In the genomic region with DNA sequence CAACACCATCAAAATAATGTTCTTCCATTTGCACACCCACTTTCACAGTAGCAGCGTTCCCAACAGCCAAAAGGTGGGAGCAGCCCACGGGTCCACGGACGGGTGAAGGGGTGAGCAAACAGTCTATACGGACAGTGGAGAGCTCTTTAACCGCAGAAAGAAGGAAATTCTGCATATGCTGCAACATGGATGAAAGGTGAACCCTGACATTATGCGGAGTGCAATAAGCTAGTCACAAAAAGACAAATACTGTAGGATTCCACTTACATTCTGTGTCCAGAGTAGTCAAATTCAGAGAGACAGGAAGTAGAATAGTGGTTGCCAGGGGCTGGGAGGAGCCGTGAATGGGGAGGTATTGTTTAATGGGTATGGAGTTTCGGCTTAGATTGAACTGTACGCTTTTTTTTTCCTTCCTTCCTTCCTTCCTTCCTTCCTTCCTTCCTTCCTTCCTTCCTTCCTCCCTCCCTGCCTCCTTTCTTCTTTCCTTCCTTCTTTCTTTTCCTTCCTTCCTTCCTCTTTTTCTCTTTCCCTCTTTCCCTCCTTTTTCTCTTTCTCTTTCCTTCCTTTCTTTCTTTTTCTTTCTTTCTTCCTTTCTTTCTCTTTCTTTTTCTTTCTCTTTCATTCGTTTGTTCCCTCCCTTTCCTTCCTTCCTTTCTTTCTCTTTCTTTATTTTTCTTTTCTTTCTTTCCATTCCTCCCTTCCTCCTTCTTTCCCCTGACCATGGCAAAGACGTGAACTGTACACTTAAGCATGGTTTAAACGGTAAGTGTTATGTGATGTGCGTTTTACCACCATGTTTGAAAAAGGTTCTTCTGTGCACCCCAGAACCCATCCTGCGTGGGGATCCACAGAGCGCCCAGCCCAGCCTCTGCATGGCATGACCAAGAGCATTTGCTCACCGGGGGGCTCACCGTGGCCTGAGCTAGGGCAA, we compare ENCODE assay signal across 1 cellular context.
TF ChIP-seq lines count a peak whose summit lies in the region.

No MANE protein-coding gene starts in this region.

TF ChIP-seq in K562, 482 proteins besides CTCF, POLR2A, EP300 and RAD21 (continued from another document):
- TF ChIP-seq, protein P1, sequence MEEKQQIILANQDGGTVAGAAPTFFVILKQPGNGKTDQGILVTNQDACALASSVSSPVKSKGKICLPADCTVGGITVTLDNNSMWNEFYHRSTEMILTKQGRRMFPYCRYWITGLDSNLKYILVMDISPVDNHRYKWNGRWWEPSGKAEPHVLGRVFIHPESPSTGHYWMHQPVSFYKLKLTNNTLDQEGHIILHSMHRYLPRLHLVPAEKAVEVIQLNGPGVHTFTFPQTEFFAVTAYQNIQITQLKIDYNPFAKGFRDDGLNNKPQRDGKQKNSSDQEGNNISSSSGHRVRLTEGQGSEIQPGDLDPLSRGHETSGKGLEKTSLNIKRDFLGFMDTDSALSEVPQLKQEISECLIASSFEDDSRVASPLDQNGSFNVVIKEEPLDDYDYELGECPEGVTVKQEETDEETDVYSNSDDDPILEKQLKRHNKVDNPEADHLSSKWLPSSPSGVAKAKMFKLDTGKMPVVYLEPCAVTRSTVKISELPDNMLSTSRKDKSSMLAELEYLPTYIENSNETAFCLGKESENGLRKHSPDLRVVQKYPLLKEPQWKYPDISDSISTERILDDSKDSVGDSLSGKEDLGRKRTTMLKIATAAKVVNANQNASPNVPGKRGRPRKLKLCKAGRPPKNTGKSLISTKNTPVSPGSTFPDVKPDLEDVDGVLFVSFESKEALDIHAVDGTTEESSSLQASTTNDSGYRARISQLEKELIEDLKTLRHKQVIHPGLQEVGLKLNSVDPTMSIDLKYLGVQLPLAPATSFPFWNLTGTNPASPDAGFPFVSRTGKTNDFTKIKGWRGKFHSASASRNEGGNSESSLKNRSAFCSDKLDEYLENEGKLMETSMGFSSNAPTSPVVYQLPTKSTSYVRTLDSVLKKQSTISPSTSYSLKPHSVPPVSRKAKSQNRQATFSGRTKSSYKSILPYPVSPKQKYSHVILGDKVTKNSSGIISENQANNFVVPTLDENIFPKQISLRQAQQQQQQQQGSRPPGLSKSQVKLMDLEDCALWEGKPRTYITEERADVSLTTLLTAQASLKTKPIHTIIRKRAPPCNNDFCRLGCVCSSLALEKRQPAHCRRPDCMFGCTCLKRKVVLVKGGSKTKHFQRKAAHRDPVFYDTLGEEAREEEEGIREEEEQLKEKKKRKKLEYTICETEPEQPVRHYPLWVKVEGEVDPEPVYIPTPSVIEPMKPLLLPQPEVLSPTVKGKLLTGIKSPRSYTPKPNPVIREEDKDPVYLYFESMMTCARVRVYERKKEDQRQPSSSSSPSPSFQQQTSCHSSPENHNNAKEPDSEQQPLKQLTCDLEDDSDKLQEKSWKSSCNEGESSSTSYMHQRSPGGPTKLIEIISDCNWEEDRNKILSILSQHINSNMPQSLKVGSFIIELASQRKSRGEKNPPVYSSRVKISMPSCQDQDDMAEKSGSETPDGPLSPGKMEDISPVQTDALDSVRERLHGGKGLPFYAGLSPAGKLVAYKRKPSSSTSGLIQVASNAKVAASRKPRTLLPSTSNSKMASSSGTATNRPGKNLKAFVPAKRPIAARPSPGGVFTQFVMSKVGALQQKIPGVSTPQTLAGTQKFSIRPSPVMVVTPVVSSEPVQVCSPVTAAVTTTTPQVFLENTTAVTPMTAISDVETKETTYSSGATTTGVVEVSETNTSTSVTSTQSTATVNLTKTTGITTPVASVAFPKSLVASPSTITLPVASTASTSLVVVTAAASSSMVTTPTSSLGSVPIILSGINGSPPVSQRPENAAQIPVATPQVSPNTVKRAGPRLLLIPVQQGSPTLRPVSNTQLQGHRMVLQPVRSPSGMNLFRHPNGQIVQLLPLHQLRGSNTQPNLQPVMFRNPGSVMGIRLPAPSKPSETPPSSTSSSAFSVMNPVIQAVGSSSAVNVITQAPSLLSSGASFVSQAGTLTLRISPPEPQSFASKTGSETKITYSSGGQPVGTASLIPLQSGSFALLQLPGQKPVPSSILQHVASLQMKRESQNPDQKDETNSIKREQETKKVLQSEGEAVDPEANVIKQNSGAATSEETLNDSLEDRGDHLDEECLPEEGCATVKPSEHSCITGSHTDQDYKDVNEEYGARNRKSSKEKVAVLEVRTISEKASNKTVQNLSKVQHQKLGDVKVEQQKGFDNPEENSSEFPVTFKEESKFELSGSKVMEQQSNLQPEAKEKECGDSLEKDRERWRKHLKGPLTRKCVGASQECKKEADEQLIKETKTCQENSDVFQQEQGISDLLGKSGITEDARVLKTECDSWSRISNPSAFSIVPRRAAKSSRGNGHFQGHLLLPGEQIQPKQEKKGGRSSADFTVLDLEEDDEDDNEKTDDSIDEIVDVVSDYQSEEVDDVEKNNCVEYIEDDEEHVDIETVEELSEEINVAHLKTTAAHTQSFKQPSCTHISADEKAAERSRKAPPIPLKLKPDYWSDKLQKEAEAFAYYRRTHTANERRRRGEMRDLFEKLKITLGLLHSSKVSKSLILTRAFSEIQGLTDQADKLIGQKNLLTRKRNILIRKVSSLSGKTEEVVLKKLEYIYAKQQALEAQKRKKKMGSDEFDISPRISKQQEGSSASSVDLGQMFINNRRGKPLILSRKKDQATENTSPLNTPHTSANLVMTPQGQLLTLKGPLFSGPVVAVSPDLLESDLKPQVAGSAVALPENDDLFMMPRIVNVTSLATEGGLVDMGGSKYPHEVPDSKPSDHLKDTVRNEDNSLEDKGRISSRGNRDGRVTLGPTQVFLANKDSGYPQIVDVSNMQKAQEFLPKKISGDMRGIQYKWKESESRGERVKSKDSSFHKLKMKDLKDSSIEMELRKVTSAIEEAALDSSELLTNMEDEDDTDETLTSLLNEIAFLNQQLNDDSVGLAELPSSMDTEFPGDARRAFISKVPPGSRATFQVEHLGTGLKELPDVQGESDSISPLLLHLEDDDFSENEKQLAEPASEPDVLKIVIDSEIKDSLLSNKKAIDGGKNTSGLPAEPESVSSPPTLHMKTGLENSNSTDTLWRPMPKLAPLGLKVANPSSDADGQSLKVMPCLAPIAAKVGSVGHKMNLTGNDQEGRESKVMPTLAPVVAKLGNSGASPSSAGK (IDR thresholded peaks at IDR 0.05), result peak; percentile 15; the same call in 1 of the 2 replicates
- peak; percentile 68; the same call in 1 of the 2 replicates for TF ChIP-seq NFATC3 (IDR thresholded peaks at IDR 0.05)
- TF ChIP-seq MTA1 (IDR thresholded peaks at IDR 0.05; ENCODE audit: borderline replicate concordance), result peak; percentile 89
- no peak for TF ChIP-seq ESRRB (CRISPR knock-in tag; IDR thresholded peaks at IDR 0.05; ENCODE audit: borderline replicate concordance)
- peak; percentile 56; the same call in 1 of the 2 replicates for TF ChIP-seq EHMT2 (IDR thresholded peaks at IDR 0.05)
- peak; percentile 34; the same call in 1 of the 2 replicates for TF ChIP-seq MYBL2 (IDR thresholded peaks at IDR 0.05; ENCODE audit: low read depth)
- TF ChIP-seq MYBL2 (CRISPR knock-in tag; IDR thresholded peaks at IDR 0.05; ENCODE audit: borderline replicate concordance), result no peak
- peak in 1 of 2 experiments; percentile 23; a peak in 1 of 4 replicates for TF ChIP-seq CSDE1 (IDR thresholded peaks at IDR 0.05)
- 0 out of 2 replicates have a peak, but pooled peaks have one; percentile 52 for TF ChIP-seq ZZZ3 (IDR thresholded peaks at IDR 0.05)
- peak; percentile 19; the same call in 1 of the 2 replicates for TF ChIP-seq SPI1 (IDR thresholded peaks at IDR 0.05; ENCODE audit: borderline replicate concordance, low read depth, low read length)
- no peak for TF ChIP-seq CHD1 (IDR thresholded peaks at IDR 0.05; ENCODE audit: low read length)
- TF ChIP-seq FOXM1 (IDR thresholded peaks at IDR 0.05; ENCODE audit: low read depth), result no peak
- no peak for TF ChIP-seq FOXM1 (CRISPR knock-in tag; IDR thresholded peaks at IDR 0.05; ENCODE audit: low read depth)
- TF ChIP-seq ETV6 (IDR thresholded peaks at IDR 0.05; ENCODE audit: borderline replicate concordance in 1 of 2, low read depth in 2 of 2, low read length in 1 of 2), result peak in 1 of 2 experiments; percentile 81; a peak in 2 of 4 replicates
- TF ChIP-seq ETV6 (CRISPR knock-in tag; IDR thresholded peaks at IDR 0.05; ENCODE audit: borderline replicate concordance), result no peak
- TF ChIP-seq, protein P2, sequence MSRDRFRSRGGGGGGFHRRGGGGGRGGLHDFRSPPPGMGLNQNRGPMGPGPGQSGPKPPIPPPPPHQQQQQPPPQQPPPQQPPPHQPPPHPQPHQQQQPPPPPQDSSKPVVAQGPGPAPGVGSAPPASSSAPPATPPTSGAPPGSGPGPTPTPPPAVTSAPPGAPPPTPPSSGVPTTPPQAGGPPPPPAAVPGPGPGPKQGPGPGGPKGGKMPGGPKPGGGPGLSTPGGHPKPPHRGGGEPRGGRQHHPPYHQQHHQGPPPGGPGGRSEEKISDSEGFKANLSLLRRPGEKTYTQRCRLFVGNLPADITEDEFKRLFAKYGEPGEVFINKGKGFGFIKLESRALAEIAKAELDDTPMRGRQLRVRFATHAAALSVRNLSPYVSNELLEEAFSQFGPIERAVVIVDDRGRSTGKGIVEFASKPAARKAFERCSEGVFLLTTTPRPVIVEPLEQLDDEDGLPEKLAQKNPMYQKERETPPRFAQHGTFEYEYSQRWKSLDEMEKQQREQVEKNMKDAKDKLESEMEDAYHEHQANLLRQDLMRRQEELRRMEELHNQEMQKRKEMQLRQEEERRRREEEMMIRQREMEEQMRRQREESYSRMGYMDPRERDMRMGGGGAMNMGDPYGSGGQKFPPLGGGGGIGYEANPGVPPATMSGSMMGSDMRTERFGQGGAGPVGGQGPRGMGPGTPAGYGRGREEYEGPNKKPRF (IDR thresholded peaks at IDR 0.05; ENCODE audit: low read depth, low read length), result no peak
- TF ChIP-seq HDAC6 (IDR thresholded peaks at IDR 0.05; ENCODE audit: low read depth, low read length), result no peak
- no peak for TF ChIP-seq HMGXB4 (CRISPR knock-in tag; IDR thresholded peaks at IDR 0.05)
- TF ChIP-seq CXXC5 (CRISPR knock-in tag; IDR thresholded peaks at IDR 0.05), result 0 out of 2 replicates have a peak, but pooled peaks have one; percentile 2
- no peak for TF ChIP-seq BRD4 (IDR thresholded peaks at IDR 0.05)
- TF ChIP-seq SNIP1 (IDR thresholded peaks at IDR 0.05; ENCODE audit: low read depth), result peak; percentile 54; the same call in 1 of the 2 replicates
- TF ChIP-seq XRCC5 (IDR thresholded peaks at IDR 0.05; ENCODE audit: low read depth, low read length), result no peak
- TF ChIP-seq, protein P3, sequence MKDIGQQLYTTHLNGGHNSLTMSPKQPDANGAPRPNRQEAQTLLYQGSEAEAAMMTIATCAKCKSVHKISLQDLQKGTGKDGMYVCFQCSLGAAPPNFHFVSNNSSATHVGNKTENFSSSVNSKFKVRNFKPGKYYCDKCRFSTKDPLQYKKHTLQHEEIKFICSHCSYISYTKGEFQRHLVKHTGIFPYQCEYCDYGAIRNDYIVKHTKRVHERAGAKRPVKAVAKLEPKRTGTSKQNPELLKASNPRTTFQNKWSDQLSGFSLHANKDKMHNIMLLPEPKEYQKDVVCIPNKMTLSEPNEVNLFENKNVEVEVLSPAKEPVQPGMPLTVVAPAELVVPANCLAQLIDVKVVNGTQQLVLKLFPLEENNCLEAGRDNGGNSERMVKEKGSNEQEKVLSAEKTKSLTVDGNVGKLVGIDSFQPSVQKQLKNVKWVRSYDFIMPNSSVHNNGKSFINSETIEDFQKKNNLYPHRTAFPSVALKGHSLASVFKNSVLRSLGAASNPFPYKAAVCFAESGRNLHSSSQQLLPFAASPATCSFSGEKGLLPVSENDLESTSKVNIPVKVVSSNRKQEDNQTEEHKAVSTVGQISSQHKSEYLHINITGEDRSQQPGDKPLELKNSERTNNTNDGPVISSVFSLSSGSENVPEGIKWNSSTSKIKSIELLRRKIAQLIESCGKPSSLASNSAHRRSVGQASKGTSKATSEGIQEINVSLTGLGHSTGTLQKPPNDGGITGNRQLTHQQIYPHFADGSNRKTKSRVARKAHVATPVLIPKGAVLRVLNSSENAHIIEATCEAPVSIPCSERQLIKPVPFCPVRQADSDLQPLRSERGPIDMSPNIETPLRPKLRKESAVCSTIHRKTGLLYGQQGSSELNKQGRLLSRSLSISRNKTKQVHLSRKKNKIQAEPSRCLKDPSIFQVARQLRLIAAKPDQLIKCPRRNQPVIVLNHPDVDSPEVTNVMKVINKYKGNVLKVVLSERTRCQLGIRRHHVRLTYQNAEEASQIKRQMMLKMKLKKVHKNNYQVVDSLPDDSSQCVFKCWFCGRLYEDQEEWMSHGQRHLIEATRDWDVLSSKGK (CRISPR knock-in tag; IDR thresholded peaks at IDR 0.05), result no peak
- TF ChIP-seq RBM15 (IDR thresholded peaks at IDR 0.05; ENCODE audit: insufficient read depth, low read length), result no peak
- peak; percentile 43 for TF ChIP-seq ARID1B (IDR thresholded peaks at IDR 0.05)
- peak; percentile 57 for TF ChIP-seq MTA2 (IDR thresholded peaks at IDR 0.05; ENCODE audit: low read depth)
- TF ChIP-seq HLTF (IDR thresholded peaks at IDR 0.05), result peak; percentile 82
- TF ChIP-seq ZKSCAN3 (CRISPR knock-in tag; IDR thresholded peaks at IDR 0.05), result no peak
- TF ChIP-seq ZNF197 (CRISPR knock-in tag; IDR thresholded peaks at IDR 0.05; ENCODE audit: low read depth), result no peak
- TF ChIP-seq KDM1A (IDR thresholded peaks at IDR 0.05), result peak in 1 of 2 experiments; percentile 7; a peak in 1 of 4 replicates
- TF ChIP-seq KAT2B (IDR thresholded peaks at IDR 0.05; ENCODE audit: low read depth, low read length), result no peak
- TF ChIP-seq NFIC (IDR thresholded peaks at IDR 0.05), result peak; percentile 17; the same call in 1 of the 2 replicates
- no peak for TF ChIP-seq ZNF695 (CRISPR knock-in tag; IDR thresholded peaks at IDR 0.05)
